ENCODE assay signal across 27 cellular contexts in genomic region chr15:41011055-41011815, GRCh38. TPM values are rescaled to one million over a fixed set of nuclear protein-coding genes. Genes with fewer than 3 reads are reported as not detected.
A peak's percentile ranks its signal among the peaks of the same experiment; 100 is the strongest.
DNase-seq lines count a peak whose midpoint lies in the region; ATAC-seq and TF ChIP-seq lines count a peak whose summit lies in the region.
"Had no signal": no experiment of that assay in that cellular context is flagged by ENCODE, and none has a peak within 500 bp of the region (broad histone marks: within the 10 kb centered on the region; RNA-seq: fewer than 3 reads in every experiment).

No MANE protein-coding gene starts in this region.

- H3K36me3 Mint-ChIP-seq in activated T-cell treated with anti-CD3 and anti-CD28 coated beads, Interleukin-2, amount 50 U/mL, for 24 hours (ENCODE audit: low read depth): peaks cover 88% of the 10 kb centered on the region
- H3K36me3 Mint-ChIP-seq in activated T-cell treated with anti-CD3 and anti-CD28 coated beads, Interleukin-2, amount 50 U/mL, for 72 hours (ENCODE audit: insufficient read depth in 2 of 2): peaks cover 1 to 11% of the 10 kb centered on the region in 2 donors
- peaks cover 17% of the 10 kb centered on the region for H3K36me3 Mint-ChIP-seq in type B pancreatic cell

- peaks cover 36% of the 10 kb centered on the region for H3K4me1 ChIP-seq in left ventricle myocardium inferior

- H3K27ac ChIP-seq in SK-N-MC: 0 out of 2 replicates have a peak overlapping the region, but pooled peaks have one; percentile 22
- no peak overlapping the region for H3K27ac ChIP-seq in left ventricle myocardium inferior (replicated peaks)
- H3K27ac ChIP-seq: body of pancreas, hepatocyte, RWPE1 had no signal

- H3K27me3 Mint-ChIP-seq in activated T-cell treated with anti-CD3 and anti-CD28 coated beads, Interleukin-2, amount 50 U/mL, for 24 hours: no peaks in the 10 kb centered on the region
- no peaks in the 10 kb centered on the region for H3K27me3 Mint-ChIP-seq in activated T-cell treated with anti-CD3 and anti-CD28 coated beads, Interleukin-2, amount 50 U/mL, for 72 hours (ENCODE audit: low read depth)
- no peaks in the 10 kb centered on the region for H3K27me3 Mint-ChIP-seq in type B pancreatic cell
- H3K27me3 Mint-ChIP-seq: activated CD8-positive, alpha-beta T cell treated with anti-CD3 and anti-CD28 coated beads for 36 hours; activated naive CD8-positive, alpha-beta T cell treated with anti-CD3 and anti-CD28 coated beads, Interleukin-2, amount 50 U/mL, for 24 hours; natural killer cell treated with Interleukin-12 subunit alpha and Interleukin-12 subunit beta and Interleukin-15 and Interleukin-18, amount 100 ng/mL, for 72 hours; stimulated activated naive B cell treated with anti-CD40 and anti-IgM and Interleukin-4, amounts not matched to agents 10 μg/mL and 1 μg/mL and 100 μg/mL, for 72 hours had no signal

- H3K27me3 ChIP-seq in left ventricle myocardium inferior (ENCODE audit: low read depth): no peaks in the 10 kb centered on the region
- H3K27me3 ChIP-seq: body of pancreas, hepatocyte had no signal

- H3K4me1 Mint-ChIP-seq in activated T-cell treated with anti-CD3 and anti-CD28 coated beads, Interleukin-2, amount 50 U/mL, for 24 hours (ENCODE audit: low read depth): no peaks in the 10 kb centered on the region
- H3K4me1 Mint-ChIP-seq in activated T-cell treated with anti-CD3 and anti-CD28 coated beads, Interleukin-2, amount 50 U/mL, for 72 hours (ENCODE audit: low read depth): peaks cover 5% of the 10 kb centered on the region
- no peaks in the 10 kb centered on the region for H3K4me1 Mint-ChIP-seq in type B pancreatic cell (ENCODE audit: unreplicated experiment)
- H3K4me1 Mint-ChIP-seq: activated naive CD8-positive, alpha-beta T cell treated with anti-CD3 and anti-CD28 coated beads, Interleukin-2, amount 50 U/mL, for 24 hours had no signal

- no peak for DNase-seq in activated T-cell treated with anti-CD3 and anti-CD28 coated beads, Interleukin-2, amount 50 U/mL, for 24 hours
- no peak for DNase-seq in activated T-cell treated with anti-CD3 and anti-CD28 coated beads, Interleukin-2, amount 50 U/mL, for 72 hours
- no peak for DNase-seq in SK-N-MC (ENCODE audit: low read depth, low spot score)
- peak; percentile 55 for DNase-seq in dermis blood vessel endothelial cell
- DNase-seq in type B pancreatic cell (ENCODE audit: extremely low spot score, unreplicated experiment): no peak
- DNase-seq in left ventricle myocardium inferior: no peak
- no peak for DNase-seq in NCI-H226
- DNase-seq: ACHN; activated CD4-positive, CD25-positive, alpha-beta regulatory T cell treated with anti-CD3 and anti-CD28 coated beads, Interleukin-2, amount 50 U/mL, for 72 hours; activated CD8-positive, alpha-beta T cell treated with anti-CD3 and anti-CD28 coated beads for 36 hours; activated gamma-delta T cell; activated naive CD8-positive, alpha-beta T cell treated with anti-CD3 and anti-CD28 coated beads, Interleukin-2, amount 50 U/mL, for 24 hours; body of pancreas; Calu3; effector CD4-positive, alpha-beta T cell; foreskin melanocyte; KBM-7; NCI-H1436; NCI-H748 treated with DMSO at 0.1 percent for 48 hours; retina; stimulated activated CD4-positive, alpha-beta T cell treated with anti-CD3 and anti-CD28 coated beads, Interleukin-4, amount 100 ng/mL, for 1 hour; stimulated activated naive B cell treated with anti-CD40 and anti-IgM and Interleukin-4, amounts not matched to agents 10 μg/mL and 1 μg/mL and 100 μg/mL, for 72 hours; T1000 had no signal

- H3K4me3 ChIP-seq in SK-N-MC (peak overlapping the region; percentile 3; the same call in 1 of the 2 replicates), left ventricle myocardium inferior (no peak overlapping the region)
- H3K4me3 ChIP-seq: body of pancreas, hepatocyte had no signal

- intact Hi-C loops in left ventricle myocardium inferior (cut with micrococcal nuclease): no loop called here

- no peaks in the 10 kb centered on the region for H3K9me3 Mint-ChIP-seq in activated T-cell treated with anti-CD3 and anti-CD28 coated beads, Interleukin-2, amount 50 U/mL, for 24 hours
- no peaks in the 10 kb centered on the region for H3K9me3 Mint-ChIP-seq in activated T-cell treated with anti-CD3 and anti-CD28 coated beads, Interleukin-2, amount 50 U/mL, for 72 hours
- no peaks in the 10 kb centered on the region for H3K9me3 Mint-ChIP-seq in type B pancreatic cell
- H3K9me3 Mint-ChIP-seq: activated CD8-positive, alpha-beta T cell treated with anti-CD3 and anti-CD28 coated beads for 36 hours; activated naive CD8-positive, alpha-beta T cell treated with anti-CD3 and anti-CD28 coated beads, Interleukin-2, amount 50 U/mL, for 24 hours; natural killer cell treated with Interleukin-12 subunit alpha and Interleukin-12 subunit beta and Interleukin-15 and Interleukin-18, amount 100 ng/mL, for 72 hours; stimulated activated naive B cell treated with anti-CD40 and anti-IgM and Interleukin-4, amounts not matched to agents 10 μg/mL and 1 μg/mL and 100 μg/mL, for 72 hours had no signal

- no peak overlapping the region for H3K4me3 Mint-ChIP-seq in activated T-cell treated with anti-CD3 and anti-CD28 coated beads, Interleukin-2, amount 50 U/mL, for 24 hours
- H3K4me3 Mint-ChIP-seq in activated T-cell treated with anti-CD3 and anti-CD28 coated beads, Interleukin-2, amount 50 U/mL, for 72 hours: no peak overlapping the region
- no peak overlapping the region for H3K4me3 Mint-ChIP-seq in type B pancreatic cell
- H3K4me3 Mint-ChIP-seq: activated CD8-positive, alpha-beta T cell treated with anti-CD3 and anti-CD28 coated beads for 36 hours; activated naive CD8-positive, alpha-beta T cell treated with anti-CD3 and anti-CD28 coated beads, Interleukin-2, amount 50 U/mL, for 24 hours; natural killer cell treated with Interleukin-12 subunit alpha and Interleukin-12 subunit beta and Interleukin-15 and Interleukin-18, amount 100 ng/mL, for 72 hours; stimulated activated naive B cell treated with anti-CD40 and anti-IgM and Interleukin-4, amounts not matched to agents 10 μg/mL and 1 μg/mL and 100 μg/mL, for 72 hours had no signal

- H3K27ac Mint-ChIP-seq in activated T-cell treated with anti-CD3 and anti-CD28 coated beads, Interleukin-2, amount 50 U/mL, for 24 hours: peak overlapping the region; percentile 3
- no peak overlapping the region for H3K27ac Mint-ChIP-seq in activated T-cell treated with anti-CD3 and anti-CD28 coated beads, Interleukin-2, amount 50 U/mL, for 72 hours
- peak overlapping the region; percentile 9 for H3K27ac Mint-ChIP-seq in type B pancreatic cell
- H3K27ac Mint-ChIP-seq: activated CD8-positive, alpha-beta T cell treated with anti-CD3 and anti-CD28 coated beads for 36 hours; activated naive CD8-positive, alpha-beta T cell treated with anti-CD3 and anti-CD28 coated beads, Interleukin-2, amount 50 U/mL, for 24 hours; stimulated activated naive B cell treated with anti-CD40 and anti-IgM and Interleukin-4, amounts not matched to agents 10 μg/mL and 1 μg/mL and 100 μg/mL, for 72 hours had no signal

- H3K9ac ChIP-seq in SK-N-MC (ENCODE audit: insufficient read length): no peak overlapping the region

- ATAC-seq in activated T-cell treated with anti-CD3 and anti-CD28 coated beads, Interleukin-2, amount 50 U/mL, for 72 hours (replicated peaks in 1 of 2): no peak
- no peak for ATAC-seq in HG03175 (IDR thresholded peaks at IDR 0.05; ENCODE audit: unreplicated experiment)
- ATAC-seq: activated CD8-positive, alpha-beta T cell treated with anti-CD3 and anti-CD28 coated beads for 36 hours; activated naive CD8-positive, alpha-beta T cell treated with anti-CD3 and anti-CD28 coated beads, Interleukin-2, amount 50 U/mL, for 24 hours; body of pancreas; natural killer cell treated with Interleukin-12 subunit alpha and Interleukin-12 subunit beta and Interleukin-15 and Interleukin-18, amount 100 ng/mL, for 72 hours; stimulated activated naive B cell treated with anti-CD40 and anti-IgM and Interleukin-4, amounts not matched to agents 10 μg/mL and 1 μg/mL and 100 μg/mL, for 72 hours had no signal

- H3K36me3 ChIP-seq in SK-N-MC (ENCODE audit: insufficient read depth, low read length) (peaks cover 42% of the 10 kb centered on the region), left ventricle myocardium inferior (peaks cover 29% of the 10 kb centered on the region)

- TF ChIP-seq CTCF in type B pancreatic cell (conservative IDR thresholded peaks at IDR 0.05) (no peak), left ventricle myocardium inferior (IDR thresholded peaks at IDR 0.05; ENCODE audit: borderline replicate concordance) (no peak)

- H3K9me3 ChIP-seq in SK-N-MC (ENCODE audit: low read depth, low read length) (no peaks in the 10 kb centered on the region), left ventricle myocardium inferior (replicated peaks) (no peaks in the 10 kb centered on the region)
- H3K9me3 ChIP-seq: body of pancreas had no signal

RNA-seq across cellular contexts. Expression of gene CHAC1, which starts 58.0 kb away (rescaled TPM):
- total RNA-seq in activated T-cell treated with anti-CD3 and anti-CD28 coated beads, Interleukin-2, amount 50 U/mL, for 72 hours: 10 to 100 TPM; 77.8 to 83.0 TPM
- total RNA-seq in dermis blood vessel endothelial cell: 2.2 and 2.9 TPM in 2 replicates
- total RNA-seq in type B pancreatic cell (ENCODE audit: low replicate concordance): 7.8 and 12.9 TPM in 2 replicates
- total RNA-seq in left ventricle myocardium inferior: 1.3 TPM
